ENCODE assay signal across 1 cellular context in genomic region chr12:56449622-56449984, GRCh38.
A peak's percentile ranks its signal among the peaks of the same experiment; 100 is the strongest.
TF ChIP-seq lines count a peak whose summit lies in the region.

No MANE protein-coding gene starts in this region.

TF ChIP-seq in K562, 482 proteins besides CTCF, POLR2A, EP300 and RAD21:
- 0 out of 2 replicates have a peak, but pooled peaks have one; percentile 13 for TF ChIP-seq ELF1 (tag; IDR thresholded peaks at IDR 0.05)
- peak; percentile 4; the same call in 1 of the 2 replicates for TF ChIP-seq GABPA (tag; conservative IDR thresholded peaks at IDR 0.05; ENCODE audit: low read depth)
- TF ChIP-seq, protein P1, sequence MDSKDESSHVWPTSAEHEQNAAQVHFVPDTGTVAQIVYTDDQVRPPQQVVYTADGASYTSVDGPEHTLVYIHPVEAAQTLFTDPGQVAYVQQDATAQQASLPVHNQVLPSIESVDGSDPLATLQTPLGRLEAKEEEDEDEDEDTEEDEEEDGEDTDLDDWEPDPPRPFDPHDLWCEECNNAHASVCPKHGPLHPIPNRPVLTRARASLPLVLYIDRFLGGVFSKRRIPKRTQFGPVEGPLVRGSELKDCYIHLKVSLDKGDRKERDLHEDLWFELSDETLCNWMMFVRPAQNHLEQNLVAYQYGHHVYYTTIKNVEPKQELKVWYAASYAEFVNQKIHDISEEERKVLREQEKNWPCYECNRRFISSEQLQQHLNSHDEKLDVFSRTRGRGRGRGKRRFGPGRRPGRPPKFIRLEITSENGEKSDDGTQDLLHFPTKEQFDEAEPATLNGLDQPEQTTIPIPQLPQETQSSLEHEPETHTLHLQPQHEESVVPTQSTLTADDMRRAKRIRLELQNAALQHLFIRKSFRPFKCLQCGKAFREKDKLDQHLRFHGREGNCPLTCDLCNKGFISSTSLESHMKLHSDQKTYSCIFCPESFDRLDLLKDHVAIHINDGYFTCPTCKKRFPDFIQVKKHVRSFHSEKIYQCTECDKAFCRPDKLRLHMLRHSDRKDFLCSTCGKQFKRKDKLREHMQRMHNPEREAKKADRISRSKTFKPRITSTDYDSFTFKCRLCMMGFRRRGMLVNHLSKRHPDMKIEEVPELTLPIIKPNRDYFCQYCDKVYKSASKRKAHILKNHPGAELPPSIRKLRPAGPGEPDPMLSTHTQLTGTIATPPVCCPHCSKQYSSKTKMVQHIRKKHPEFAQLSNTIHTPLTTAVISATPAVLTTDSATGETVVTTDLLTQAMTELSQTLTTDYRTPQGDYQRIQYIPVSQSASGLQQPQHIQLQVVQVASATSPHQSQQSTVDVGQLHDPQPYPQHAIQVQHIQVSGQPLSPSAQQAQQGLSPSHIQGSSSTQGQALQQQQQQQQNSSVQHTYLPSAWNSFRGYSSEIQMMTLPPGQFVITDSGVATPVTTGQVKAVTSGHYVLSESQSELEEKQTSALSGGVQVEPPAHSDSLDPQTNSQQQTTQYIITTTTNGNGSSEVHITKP (IDR thresholded peaks at IDR 0.05; ENCODE audit: partially characterized antibody): peak; percentile 54
- 0 out of 2 replicates have a peak, but pooled peaks have one; percentile 4 for TF ChIP-seq ZEB2 (IDR thresholded peaks at IDR 0.05)
- peak; percentile 1 for TF ChIP-seq GTF2E2 (tag; IDR thresholded peaks at IDR 0.05)
- TF ChIP-seq, protein P2, sequence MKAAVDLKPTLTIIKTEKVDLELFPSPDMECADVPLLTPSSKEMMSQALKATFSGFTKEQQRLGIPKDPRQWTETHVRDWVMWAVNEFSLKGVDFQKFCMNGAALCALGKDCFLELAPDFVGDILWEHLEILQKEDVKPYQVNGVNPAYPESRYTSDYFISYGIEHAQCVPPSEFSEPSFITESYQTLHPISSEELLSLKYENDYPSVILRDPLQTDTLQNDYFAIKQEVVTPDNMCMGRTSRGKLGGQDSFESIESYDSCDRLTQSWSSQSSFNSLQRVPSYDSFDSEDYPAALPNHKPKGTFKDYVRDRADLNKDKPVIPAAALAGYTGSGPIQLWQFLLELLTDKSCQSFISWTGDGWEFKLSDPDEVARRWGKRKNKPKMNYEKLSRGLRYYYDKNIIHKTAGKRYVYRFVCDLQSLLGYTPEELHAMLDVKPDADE (conservative IDR thresholded peaks at IDR 0.05; ENCODE audit: control insufficient read depth, low read depth, low read length): no peak
- 0 out of 2 replicates have a peak, but pooled peaks have one; percentile 17 for TF ChIP-seq ZNF175 (CRISPR knock-in tag; IDR thresholded peaks at IDR 0.05; ENCODE audit: low read depth)
- 0 out of 4 replicates have a peak, but pooled peaks of 1 of the 2 experiments have one; percentile 34 for TF ChIP-seq KDM1A (IDR thresholded peaks at IDR 0.05)
- peak; percentile 37; the same call in 1 of the 2 replicates for TF ChIP-seq ZNF589 (CRISPR knock-in tag; IDR thresholded peaks at IDR 0.05; ENCODE audit: low read depth)
- 0 out of 2 replicates have a peak, but pooled peaks have one; percentile 16 for TF ChIP-seq MECOM (CRISPR knock-in tag; IDR thresholded peaks at IDR 0.05)
- no peak for TF ChIP-seq FIP1L1 (IDR thresholded peaks at IDR 0.05; ENCODE audit: low read depth, low read length, poor library complexity, severe bottlenecking)
- no peak for TF ChIP-seq TCFL5 (CRISPR knock-in tag; conservative IDR thresholded peaks at IDR 0.05)
- TF ChIP-seq ZNF584 (CRISPR knock-in tag; IDR thresholded peaks at IDR 0.05; ENCODE audit: low read depth): no peak
- 0 out of 2 replicates have a peak, but pooled peaks have one; percentile 48 for TF ChIP-seq ZBTB40 (IDR thresholded peaks at IDR 0.05)
- no peak for TF ChIP-seq ZBTB40 (CRISPR knock-in tag; IDR thresholded peaks at IDR 0.05)
